In the genomic region with DNA sequence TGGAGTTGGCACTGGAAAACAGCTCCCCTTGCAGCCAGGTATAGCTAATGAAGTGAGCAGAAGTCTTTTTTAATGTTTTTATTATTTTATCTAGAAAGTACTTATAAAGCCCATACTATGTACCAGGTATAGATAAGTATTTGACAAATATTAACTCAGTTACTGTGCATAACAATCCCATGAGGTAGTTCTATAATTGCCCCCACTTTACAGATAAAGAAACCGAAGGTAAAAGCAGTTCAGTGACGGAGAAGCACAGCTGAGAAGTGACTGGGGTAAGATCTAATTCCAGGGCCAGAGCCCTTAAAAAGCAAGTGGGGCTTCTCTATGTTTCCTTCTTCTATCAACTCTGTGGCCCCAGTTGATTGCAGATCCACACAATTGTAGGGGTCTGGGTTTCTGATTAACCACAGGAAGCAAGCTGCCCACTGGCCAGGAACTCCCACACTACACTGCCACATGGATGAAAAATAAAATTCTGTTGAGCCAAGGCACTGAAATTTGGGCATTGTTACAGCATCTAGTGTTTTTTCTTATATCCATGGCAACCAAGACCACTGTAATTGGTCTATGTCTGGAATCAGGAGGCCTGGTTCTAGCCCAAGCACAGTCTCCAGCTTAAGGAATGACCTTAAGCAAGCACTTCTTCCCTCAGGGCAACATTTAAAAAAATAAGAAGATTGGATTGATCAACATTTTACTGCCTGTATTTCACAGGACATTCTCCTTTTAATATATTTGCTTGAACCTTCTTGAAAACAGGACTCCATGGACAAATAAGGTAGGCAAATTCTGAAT, we compare ENCODE assay signal across 26 cellular contexts.
"Had no signal": no experiment of that assay in that cellular context is flagged by ENCODE, and none has a peak within 500 bp of the region (broad histone marks: within the 10 kb centered on the region; RNA-seq: fewer than 3 reads in every experiment).

No MANE protein-coding gene starts in this region.

- H3K36me3 Mint-ChIP-seq: brain had no signal

- H3K27ac ChIP-seq: cardiac muscle cell, colonic mucosa, dorsolateral prefrontal cortex, foreskin keratinocyte, spleen, suprapubic skin, tibial artery had no signal

- H3K27me3 ChIP-seq: cardiac muscle cell, colonic mucosa, dorsolateral prefrontal cortex, spleen, suprapubic skin, tibial artery had no signal

- H3K4me1 Mint-ChIP-seq: activated CD4-positive, alpha-beta memory T cell treated with anti-CD3 and anti-CD28 coated beads, Interleukin-2, amount 10 ng/mL, durations not matched to agents 7 days and 5 days; activated CD4-positive, alpha-beta T cell treated with anti-CD3 and anti-CD28 coated beads, Interleukin-2, amount 10 ng/mL, durations not matched to agents 24 days and 14 days; activated T-helper 17 cell treated with anti-CD3 and anti-CD28 coated beads, Interleukin-2, amount 50 U/mL, for 72 hours; brain; nephron; T-helper 17 cell had no signal

- H3K4me3 Mint-ChIP-seq: activated CD4-positive, alpha-beta memory T cell treated with anti-CD3 and anti-CD28 coated beads, Interleukin-2, amount 10 ng/mL, durations not matched to agents 7 days and 5 days; activated CD4-positive, alpha-beta T cell treated with anti-CD3 and anti-CD28 coated beads, Interleukin-2, amount 10 ng/mL, durations not matched to agents 24 days and 14 days; activated T-cell treated with anti-CD3 and anti-CD28 coated beads, Interleukin-2, amount 50 U/mL, for 4 hours; activated T-helper 17 cell treated with anti-CD3 and anti-CD28 coated beads, Interleukin-2, amount 50 U/mL, for 72 hours; brain; nephron; T-helper 17 cell had no signal

- H3K27ac Mint-ChIP-seq: activated CD4-positive, alpha-beta memory T cell treated with anti-CD3 and anti-CD28 coated beads, Interleukin-2, amount 10 ng/mL, durations not matched to agents 7 days and 5 days; activated CD4-positive, alpha-beta T cell treated with anti-CD3 and anti-CD28 coated beads, Interleukin-2, amount 10 ng/mL, durations not matched to agents 24 days and 14 days; activated T-helper 17 cell treated with anti-CD3 and anti-CD28 coated beads, Interleukin-2, amount 50 U/mL, for 72 hours; brain; nephron; T-helper 17 cell had no signal

- H3K9me3 ChIP-seq: colonic mucosa had no signal

- H3K27me3 Mint-ChIP-seq: T-helper 17 cell had no signal

- H3K4me1 ChIP-seq: colonic mucosa, foreskin keratinocyte, spleen, suprapubic skin, tibial artery had no signal

- H3K36me3 ChIP-seq: cardiac muscle cell, colonic mucosa, spleen, suprapubic skin had no signal

- H3K4me3 ChIP-seq: cardiac muscle cell, colonic mucosa, dorsolateral prefrontal cortex, spleen, suprapubic skin, tibial artery had no signal

- DNase-seq: activated CD4-positive, alpha-beta memory T cell treated with anti-CD3 and anti-CD28 coated beads, Interleukin-2, amount 10 ng/mL, durations not matched to agents 7 days and 5 days; activated CD4-positive, alpha-beta T cell treated with anti-CD3 and anti-CD28 coated beads, Interleukin-2, amount 10 ng/mL, durations not matched to agents 24 days and 14 days; activated CD4-positive, CD25-positive, alpha-beta regulatory T cell treated with anti-CD3 and anti-CD28 coated beads, Interleukin-2, amount 50 U/mL, for 72 hours; activated gamma-delta T cell treated with Interleukin-2 at 50 U/mL for 16 hours; activated naive CD4-positive, alpha-beta T cell treated with anti-CD3 and anti-CD28 coated beads, Interleukin-2, amount 50 U/mL, for 16 hours; activated T-cell treated with anti-CD3 and anti-CD28 coated beads, Interleukin-2, amount 50 U/mL, for 4 hours; cerebellar nuclear complex; colonic mucosa; dorsolateral prefrontal cortex; effector memory CD4-positive, alpha-beta T cell; erythroblast; foreskin keratinocyte; kidney glomerular epithelial cell; left ventricle myocardium superior; posterior cingulate gyrus; right cardiac atrium; spleen; stimulated activated naive CD4-positive, alpha-beta T cell; T-helper 17 cell; T1000; tibial artery had no signal

- ATAC-seq: activated T-cell treated with anti-CD3 and anti-CD28 coated beads, Interleukin-2, amount 50 U/mL, for 4 hours; activated T-helper 17 cell treated with anti-CD3 and anti-CD28 coated beads, Interleukin-2, amount 50 U/mL, for 72 hours; foreskin keratinocyte; left ventricle myocardium superior; right cardiac atrium; T-helper 17 cell had no signal
